In genomic region chr4:8038702-8039251, GRCh38 we compare ENCODE assay signal across 14 cellular contexts.
A peak's percentile ranks its signal among the peaks of the same experiment; 100 is the strongest.
DNase-seq lines count a peak whose midpoint lies in the region; ATAC-seq and TF ChIP-seq lines count a peak whose summit lies in the region.
"Had no signal": no experiment of that assay in that cellular context is flagged by ENCODE, and none has a peak within 500 bp of the region (broad histone marks: within the 10 kb centered on the region; RNA-seq: fewer than 3 reads in every experiment).

No MANE protein-coding gene starts in this region.

- H3K4me3 ChIP-seq in left lung = no peak overlapping the region
- H3K4me3 ChIP-seq: MG63, suprapubic skin had no signal

- H3K27ac ChIP-seq in left lung = no peak overlapping the region
- H3K27ac ChIP-seq: suprapubic skin had no signal

- no peaks in the 10 kb centered on the region for H3K4me1 ChIP-seq in left lung
- H3K4me1 ChIP-seq: suprapubic skin had no signal

- intact Hi-C loops in left lung (cut with DNase I) = no loop called here

- DNase-seq in DMS79 (lab: John Stamatoyannopoulos, UW) (peak; percentile 83), NCI-H2029 (lab: John Stamatoyannopoulos, UW) (peak; percentile 95), NCI-H524 (lab: John Stamatoyannopoulos, UW) (peak; percentile 92 to 98), left lung (no peak), occipital lobe (lab: John Stamatoyannopoulos, UW) (no peak), HuH-7 (ENCODE audit: low spot score) (no peak)
- DNase-seq: amniotic stem cell; DND-41; effector memory CD8-positive, alpha-beta T cell; hippocampal formation; MG63 had no signal

- H3K27me3 ChIP-seq in left lung = no peaks in the 10 kb centered on the region
- H3K27me3 ChIP-seq: MG63, suprapubic skin had no signal

- TF ChIP-seq CTCF in left lung (IDR thresholded peaks at IDR 0.05) = no peak

- no peaks in the 10 kb centered on the region for H3K9me3 ChIP-seq in left lung
- H3K9me3 ChIP-seq: MG63, suprapubic skin had no signal

- H3K36me3 ChIP-seq in left lung = no peaks in the 10 kb centered on the region
- H3K36me3 ChIP-seq: MG63, suprapubic skin had no signal

- ATAC-seq in left lung = peak; percentile 43
- ATAC-seq in HG02678 (IDR thresholded peaks at IDR 0.05; ENCODE audit: unreplicated experiment) = no peak
- no peak for ATAC-seq in HG03520 (IDR thresholded peaks at IDR 0.05; ENCODE audit: unreplicated experiment)
- ATAC-seq: effector memory CD8-positive, alpha-beta T cell had no signal

Comparison
In these comparisons a context has a peak if more than half of its experiments do, and no peak if none do; other contexts are left out.
1. DNase-seq: peak in DMS79 (single experiment), NCI-H2029 (single experiment) and NCI-H524 (2 of 2); none in left lung (0 of 2), occipital lobe (single experiment) and HuH-7 (single experiment).